In genomic region chr5:138910546-138911185, GRCh38 we compare ENCODE assay signal across 1 cellular context.
TF ChIP-seq lines count a peak whose summit lies in the region.

No MANE protein-coding gene starts in this region.

TF ChIP-seq in WTC11, 78 proteins besides CTCF, POLR2A, EP300 and RAD21 (continued from another document):
- TF ChIP-seq, protein P1, sequence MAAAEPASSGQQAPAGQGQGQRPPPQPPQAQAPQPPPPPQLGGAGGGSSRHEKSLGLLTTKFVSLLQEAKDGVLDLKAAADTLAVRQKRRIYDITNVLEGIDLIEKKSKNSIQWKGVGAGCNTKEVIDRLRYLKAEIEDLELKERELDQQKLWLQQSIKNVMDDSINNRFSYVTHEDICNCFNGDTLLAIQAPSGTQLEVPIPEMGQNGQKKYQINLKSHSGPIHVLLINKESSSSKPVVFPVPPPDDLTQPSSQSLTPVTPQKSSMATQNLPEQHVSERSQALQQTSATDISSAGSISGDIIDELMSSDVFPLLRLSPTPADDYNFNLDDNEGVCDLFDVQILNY (CRISPR knock-in tag; IDR thresholded peaks at IDR 0.05), result no peak
- TF ChIP-seq MYBL2 (CRISPR knock-in tag; IDR thresholded peaks at IDR 0.05) (no peak), ZMAT4 (CRISPR knock-in tag; IDR thresholded peaks at IDR 0.05) (no peak), GTF2I (CRISPR knock-in tag; conservative IDR thresholded peaks at IDR 0.05) (no peak), OVOL2 (CRISPR knock-in tag; IDR thresholded peaks at IDR 0.05; ENCODE audit: borderline replicate concordance) (no peak), NFYB (CRISPR knock-in tag; conservative IDR thresholded peaks at IDR 0.05; ENCODE audit: low read depth) (no peak), JUN (CRISPR knock-in tag; IDR thresholded peaks at IDR 0.05) (no peak), IRF2 (CRISPR knock-in tag; IDR thresholded peaks at IDR 0.05; ENCODE audit: borderline replicate concordance, low read depth) (no peak)
